Comparison of ENCODE assay signal across 20 cellular contexts in the genomic region with DNA sequence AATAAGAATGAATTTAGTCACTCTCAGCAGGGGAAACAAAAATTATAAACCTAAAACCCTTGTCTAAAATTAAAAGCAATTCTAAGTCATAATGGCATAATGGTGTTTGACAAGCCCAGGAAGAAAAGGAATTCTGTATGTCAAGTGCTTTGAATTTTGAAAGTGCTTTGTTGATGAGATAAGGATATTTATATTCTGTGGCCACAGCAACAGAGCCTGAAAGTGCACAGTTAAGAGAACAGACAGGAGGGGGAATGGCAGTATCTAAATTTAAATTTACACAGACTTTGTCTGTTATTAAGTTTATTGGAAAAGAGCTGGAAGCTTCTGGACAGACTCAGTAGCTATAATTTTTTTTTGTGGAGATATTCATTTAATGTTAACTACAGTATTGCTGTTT.
DNase-seq lines count a peak whose midpoint lies in the region; ATAC-seq and TF ChIP-seq lines count a peak whose summit lies in the region.
"Had no signal": no experiment of that assay in that cellular context is flagged by ENCODE, and none has a peak within 500 bp of the region (broad histone marks: within the 10 kb centered on the region; RNA-seq: fewer than 3 reads in every experiment).

No MANE protein-coding gene starts in this region.

- no peak overlapping the region for H2BK120ac ChIP-seq in mesendoderm (ENCODE audit: low read depth, low read length)

- intact Hi-C loops in Caco-2 (cut with micrococcal nuclease; ENCODE audit: unreplicated experiment), result no loop called here

- no peak overlapping the region for H3K56ac ChIP-seq in mesendoderm (ENCODE audit: low read length)

- no peak overlapping the region for H3K4me3 ChIP-seq in Caco-2 (ENCODE audit: low read depth, low read length)
- H3K4me3 ChIP-seq in mesendoderm (ENCODE audit: low read length), result no peak overlapping the region
- H3K4me3 ChIP-seq: GM23248, HAP-1 had no signal

- H3K79me1 ChIP-seq in mesendoderm (ENCODE audit: low read length), result no peaks in the 10 kb centered on the region

- no peak overlapping the region for H2BK5ac ChIP-seq in mesendoderm (ENCODE audit: low read length)

- no peak overlapping the region for H2AK5ac ChIP-seq in mesendoderm (ENCODE audit: low read length)

- no peak overlapping the region for H3K4me2 ChIP-seq in mesendoderm (ENCODE audit: low read length)

- ATAC-seq in HG03442 (IDR thresholded peaks at IDR 0.05; ENCODE audit: unreplicated experiment), result no peak

- no peak overlapping the region for H3K9ac ChIP-seq in mesendoderm (ENCODE audit: low read length)
- H3K9ac ChIP-seq: GM23248 had no signal

- no peak overlapping the region for H3K18ac ChIP-seq in mesendoderm (ENCODE audit: low read length)

- no peak overlapping the region for H3K4ac ChIP-seq in mesendoderm (ENCODE audit: low read depth, low read length)

- peaks cover 13% of the 10 kb centered on the region for H3K4me1 Mint-ChIP-seq in Caco-2 (ENCODE audit: low read depth, unreplicated experiment)
- H3K4me1 Mint-ChIP-seq: B cell, IgD-negative memory B cell had no signal

- H2BK15ac ChIP-seq in mesendoderm (replicated peaks; ENCODE audit: low read depth), result no peak overlapping the region

- no peaks in the 10 kb centered on the region for H3K36me3 ChIP-seq in Caco-2 (ENCODE audit: control insufficient read depth, insufficient read depth, low read length)
- H3K36me3 ChIP-seq in mesendoderm (ENCODE audit: control insufficient read depth, insufficient read depth, low read length), result no peaks in the 10 kb centered on the region
- H3K36me3 ChIP-seq: HAP-1 had no signal

- no peaks in the 10 kb centered on the region for H3K36me3 Mint-ChIP-seq in Caco-2 (ENCODE audit: insufficient read depth, unreplicated experiment)
- H3K36me3 Mint-ChIP-seq: IgD-negative memory B cell had no signal

- H3K79me2 ChIP-seq in mesendoderm (ENCODE audit: control insufficient read depth, insufficient read depth, low read length), result no peaks in the 10 kb centered on the region

- no peaks in the 10 kb centered on the region for H3K27me3 Mint-ChIP-seq in Caco-2 (ENCODE audit: insufficient read depth, unreplicated experiment)
- H3K27me3 Mint-ChIP-seq: B cell, IgD-negative memory B cell had no signal

- H3K27me3 ChIP-seq in Caco-2 (replicated peaks; ENCODE audit: control insufficient read depth, insufficient read depth, low read length), result no peaks in the 10 kb centered on the region
- H3K27me3 ChIP-seq in mesendoderm (ENCODE audit: insufficient read depth, low read length, poor library complexity), result no peaks in the 10 kb centered on the region

- H4K8ac ChIP-seq in mesendoderm (ENCODE audit: low read depth, low read length), result no peak overlapping the region

- no peak overlapping the region for H3K4me3 Mint-ChIP-seq in Caco-2 (ENCODE audit: unreplicated experiment)
- H3K4me3 Mint-ChIP-seq: B cell, IgD-negative memory B cell had no signal

- no peak overlapping the region for H3K27ac ChIP-seq in mesendoderm (ENCODE audit: low read depth, low read length)
- H3K27ac ChIP-seq: GM23248 had no signal

- H3K23ac ChIP-seq in mesendoderm (ENCODE audit: low read length), result no peak overlapping the region

- BruUV-seq in Caco-2 (replicated peaks; lab: Mats Ljungman, UMichigan), result no TSS peak

- no peak for TF ChIP-seq CTCF in Caco-2 (IDR thresholded peaks at IDR 0.05; ENCODE audit: insufficient read depth in 1 of 2, low read depth in 1 of 2, low read length in 1 of 2, severe bottlenecking in 1 of 2, unreplicated experiment in 1 of 2)

- no peak overlapping the region for H4K5ac ChIP-seq in mesendoderm (ENCODE audit: low read length)

- DNase-seq in NCI-H187 treated with DMSO at 0.1 percent for 48 hours (lab: John Stamatoyannopoulos, UW), result peak; percentile 10
- no peak for DNase-seq in NCI-H187 (lab: John Stamatoyannopoulos, UW)
- no peak for DNase-seq in Caco-2
- DNase-seq in OCI-M1 (lab: John Stamatoyannopoulos, UW), result peak; percentile 40
- peak; percentile 65 for DNase-seq in mesendoderm
- no peak for DNase-seq in SW 1271 (lab: John Stamatoyannopoulos, UW)
- no peak for DNase-seq in activated naive CD4-positive, alpha-beta T cell treated with Interleukin-2 at 50 U/mL for 16 hours
- DNase-seq: DMS 273 treated with DMSO at 0.1 percent for 48 hours, GDM1, GM23248, Karpas-422, NCI-H1436 treated with DMSO at 0.1 percent for 48 hours, NCI-H2107, NCI-H226, NCI-H524 treated with DMSO at 0.1 percent for 48 hours, SHP77 had no signal

- H3K27ac Mint-ChIP-seq in Caco-2 (ENCODE audit: unreplicated experiment), result peak overlapping the region; percentile 31
- H3K27ac Mint-ChIP-seq: B cell, IgD-negative memory B cell had no signal

- CTCF ChIA-PET in Caco-2 (lab: Charles Lee), result no interaction called here

- POLR2A ChIA-PET in Caco-2 (lab: Charles Lee), result no interaction called here

- H3K9me3 ChIP-seq in Caco-2, result peaks cover 7% of the 10 kb centered on the region; the same call in 1 of the 2 replicates
- H3K9me3 ChIP-seq: HAP-1 had no signal

- peaks cover 18% of the 10 kb centered on the region for H3K4me1 ChIP-seq in Caco-2
- H3K4me1 ChIP-seq in mesendoderm (ENCODE audit: control insufficient read depth, low read depth, low read length), result no peaks in the 10 kb centered on the region
- H3K4me1 ChIP-seq: HAP-1 had no signal

- H3K9me3 Mint-ChIP-seq in Caco-2 (ENCODE audit: unreplicated experiment), result peaks cover 9% of the 10 kb centered on the region

Comparison
In these comparisons a context has a peak if more than half of its experiments do, and no peak if none do; other contexts are left out.
1. DNase-seq: peak in NCI-H187 treated with DMSO at 0.1 percent for 48 hours (single experiment), OCI-M1 (single experiment) and mesendoderm (single experiment); none in NCI-H187 (0 of 2), Caco-2 (0 of 2), SW 1271 (0 of 2) and activated naive CD4-positive, alpha-beta T cell treated with Interleukin-2 at 50 U/mL for 16 hours (single experiment).